Comparison of ENCODE assay signal across 8 cellular contexts in the genomic region with DNA sequence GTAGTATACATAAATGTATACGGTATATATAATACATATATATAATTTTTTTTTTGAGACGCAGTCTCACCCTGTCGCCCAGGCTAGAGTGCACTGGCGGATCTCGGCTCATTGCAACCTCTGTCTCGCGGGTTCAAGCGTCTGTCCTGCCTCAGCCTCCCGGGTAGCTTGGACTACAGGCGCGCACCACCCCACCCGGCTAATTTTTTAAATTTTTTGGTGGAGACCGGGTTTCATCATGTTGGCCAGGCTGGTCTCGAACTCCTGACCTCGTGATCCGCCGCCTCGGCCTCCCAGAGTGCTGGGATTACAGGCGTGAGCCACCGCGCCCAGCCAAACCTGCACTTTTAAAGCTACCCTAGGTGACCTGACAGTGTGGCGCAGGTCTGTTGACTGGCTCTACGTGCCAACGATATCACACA. TPM values are rescaled to one million over a fixed set of nuclear protein-coding genes. Genes with fewer than 3 reads are reported as not detected.
DNase-seq lines count a peak whose midpoint lies in the region; ATAC-seq and TF ChIP-seq lines count a peak whose summit lies in the region.

No MANE protein-coding gene starts in this region.

- H3K9me3 ChIP-seq in left lung, result no peaks in the 10 kb centered on the region
- no peaks in the 10 kb centered on the region for H3K9me3 ChIP-seq in tibial artery

- intact Hi-C loops in left lung (cut with DNase I), result no loop called here
- intact Hi-C loops in tibial artery (cut with DNase I; ENCODE audit: low total_unique reads), result no loop called here

- POLR2A ChIA-PET in activated CD4-positive, alpha-beta T cell treated with anti-CD3 and anti-CD28 coated beads, Interleukin-2, amount 10 ng/mL, durations not matched to agents 7 days and 5 days (lab: Charles Lee), result interaction anchor here (0.5 kb wide), 1 partner anchor 51 kb away, joined by 3 read pairs; no protein-coding TSS in a partner anchor

- DNase-seq in activated CD4-positive, alpha-beta T cell treated with anti-CD3 and anti-CD28 coated beads, Interleukin-2, amount 10 ng/mL, durations not matched to agents 7 days and 5 days, result no peak
- no peak for DNase-seq in activated CD4-positive, alpha-beta T cell treated with anti-CD3 and anti-CD28 coated beads, Interleukin-2, amount 50 U/mL, for 4 hours
- DNase-seq in activated naive CD8-positive, alpha-beta T cell treated with anti-CD3 and anti-CD28 coated beads, Interleukin-2, amount 50 U/mL, for 24 hours, result no peak
- DNase-seq in left lung (no peak), tibial artery (no peak), occipital lobe (lab: John Stamatoyannopoulos, UW) (no peak)
- DNase-seq in effector CD8-positive, alpha-beta T cell (lab: John Stamatoyannopoulos, UW), result no peak

- H3K27ac ChIP-seq in left lung (peak overlapping the region; percentile 74 to 82), tibial artery (peak overlapping the region; percentile 82 to 87)

- H3K27me3 ChIP-seq in left lung (no peaks in the 10 kb centered on the region), tibial artery (no peaks in the 10 kb centered on the region)

- no peak for TF ChIP-seq CTCF in left lung (IDR thresholded peaks at IDR 0.05)
- no peak for TF ChIP-seq CTCF in tibial artery (IDR thresholded peaks at IDR 0.05)

- ATAC-seq in activated naive CD8-positive, alpha-beta T cell treated with anti-CD3 and anti-CD28 coated beads, Interleukin-2, amount 50 U/mL, for 24 hours, result peak; percentile 3
- ATAC-seq in left lung (no peak), GM18873 (IDR thresholded peaks at IDR 0.05; ENCODE audit: low FRiP score, unreplicated experiment) (no peak)

- peaks cover 0 to 17% of the 10 kb centered on the region in 2 donors for H3K36me3 ChIP-seq in left lung
- peaks cover 0 to 21% (median 0%) of the 10 kb centered on the region in 3 donors for H3K36me3 ChIP-seq in tibial artery

- peaks cover 12% of the 10 kb centered on the region for H3K36me3 Mint-ChIP-seq in activated CD4-positive, alpha-beta T cell treated with anti-CD3 and anti-CD28 coated beads, Interleukin-2, amount 10 ng/mL, durations not matched to agents 7 days and 5 days (ENCODE audit: low read depth)
- H3K36me3 Mint-ChIP-seq in activated naive CD8-positive, alpha-beta T cell treated with anti-CD3 and anti-CD28 coated beads, Interleukin-2, amount 50 U/mL, for 24 hours (ENCODE audit: low read depth), result peaks cover 15% of the 10 kb centered on the region

- H3K4me1 Mint-ChIP-seq in activated CD4-positive, alpha-beta T cell treated with anti-CD3 and anti-CD28 coated beads, Interleukin-2, amount 10 ng/mL, durations not matched to agents 7 days and 5 days, result peaks cover 26% of the 10 kb centered on the region
- H3K4me1 Mint-ChIP-seq in activated naive CD8-positive, alpha-beta T cell treated with anti-CD3 and anti-CD28 coated beads, Interleukin-2, amount 50 U/mL, for 24 hours, result peaks cover 27% of the 10 kb centered on the region

- CTCF ChIA-PET in activated CD4-positive, alpha-beta T cell treated with anti-CD3 and anti-CD28 coated beads, Interleukin-2, amount 10 ng/mL, durations not matched to agents 7 days and 5 days (lab: Charles Lee), result interaction anchor here (0.5 to 2.1 kb wide), 7 partner anchors 12 to 105 kb away, joined by 3 to 8 read pairs (median 3); no protein-coding TSS in a partner anchor

- H3K4me3 Mint-ChIP-seq in activated CD4-positive, alpha-beta T cell treated with anti-CD3 and anti-CD28 coated beads, Interleukin-2, amount 10 ng/mL, durations not matched to agents 7 days and 5 days, result peak overlapping the region; percentile 96
- H3K4me3 Mint-ChIP-seq in activated naive CD8-positive, alpha-beta T cell treated with anti-CD3 and anti-CD28 coated beads, Interleukin-2, amount 50 U/mL, for 24 hours, result peak overlapping the region; percentile 95

- H3K4me1 ChIP-seq in left lung, result peaks cover 16 to 63% of the 10 kb centered on the region in 2 donors
- peaks cover 0 to 38% (median 28%) of the 10 kb centered on the region in 4 donors for H3K4me1 ChIP-seq in tibial artery

- no peaks in the 10 kb centered on the region for H3K27me3 Mint-ChIP-seq in activated CD4-positive, alpha-beta T cell treated with anti-CD3 and anti-CD28 coated beads, Interleukin-2, amount 10 ng/mL, durations not matched to agents 7 days and 5 days
- H3K27me3 Mint-ChIP-seq in activated naive CD8-positive, alpha-beta T cell treated with anti-CD3 and anti-CD28 coated beads, Interleukin-2, amount 50 U/mL, for 24 hours, result no peaks in the 10 kb centered on the region

- H3K27ac Mint-ChIP-seq in activated CD4-positive, alpha-beta T cell treated with anti-CD3 and anti-CD28 coated beads, Interleukin-2, amount 10 ng/mL, durations not matched to agents 7 days and 5 days, result peak overlapping the region; percentile 94
- peak overlapping the region; percentile 95 for H3K27ac Mint-ChIP-seq in activated naive CD8-positive, alpha-beta T cell treated with anti-CD3 and anti-CD28 coated beads, Interleukin-2, amount 50 U/mL, for 24 hours

- H3K4me3 ChIP-seq in left lung (peak overlapping the region; percentile 87 to 89), tibial artery (peak overlapping the region; percentile 79 to 90)

- H3K9me3 Mint-ChIP-seq in activated CD4-positive, alpha-beta T cell treated with anti-CD3 and anti-CD28 coated beads, Interleukin-2, amount 10 ng/mL, durations not matched to agents 7 days and 5 days, result no peaks in the 10 kb centered on the region
- no peaks in the 10 kb centered on the region for H3K9me3 Mint-ChIP-seq in activated naive CD8-positive, alpha-beta T cell treated with anti-CD3 and anti-CD28 coated beads, Interleukin-2, amount 50 U/mL, for 24 hours

RNA-seq across cellular contexts. Expression of a gene that starts 0.7 kb away (rescaled TPM):
- total RNA-seq in activated CD4-positive, alpha-beta T cell treated with anti-CD3 and anti-CD28 coated beads, Interleukin-2, amount 10 ng/mL, durations not matched to agents 7 days and 5 days, result 10 to 100 TPM; 35.1 to 39.3 TPM
- total RNA-seq in left lung, result 10 to 100 TPM; 26.2 to 44.6 TPM
- 21.2 TPM for total RNA-seq in occipital lobe

RNA-seq across cellular contexts. Expression of a gene that starts 21.3 kb away (rescaled TPM):
- not detected for total RNA-seq in activated CD4-positive, alpha-beta T cell treated with anti-CD3 and anti-CD28 coated beads, Interleukin-2, amount 10 ng/mL, durations not matched to agents 7 days and 5 days
- total RNA-seq in left lung, result 10 to 100 TPM; 24.5 to 28.3 TPM
- total RNA-seq in occipital lobe, result 2.5 TPM

RNA-seq across cellular contexts. Expression of a gene that starts 34.5 kb away (rescaled TPM):
- total RNA-seq in activated CD4-positive, alpha-beta T cell treated with anti-CD3 and anti-CD28 coated beads, Interleukin-2, amount 10 ng/mL, durations not matched to agents 7 days and 5 days, result under 1 TPM; 0.12 to 0.17 TPM
- total RNA-seq in left lung, result 10 to 100 TPM; 28.9 to 31.0 TPM
- total RNA-seq in occipital lobe, result 5.1 TPM
